1 cellular context compared by ENCODE assay signal in genomic region chr5:151108566-151108965, GRCh38.
TF ChIP-seq lines count a peak whose summit lies in the region.

No MANE protein-coding gene starts in this region.

TF ChIP-seq in IMR-90, 13 proteins besides CTCF, POLR2A, EP300 and RAD21 (continued from another document):
- no peak for TF ChIP-seq SMC3 (IDR thresholded peaks at IDR 0.05; ENCODE audit: low read depth, low read length)
- no peak for TF ChIP-seq ELK1 (IDR thresholded peaks at IDR 0.05; ENCODE audit: borderline replicate concordance, low read depth, low read length)
- no peak for TF ChIP-seq BHLHE40 (IDR thresholded peaks at IDR 0.05; ENCODE audit: low read depth, low read length)
- no peak for TF ChIP-seq MXI1 (IDR thresholded peaks at IDR 0.05; ENCODE audit: borderline replicate concordance, low read depth, low read length)
- TF ChIP-seq MAFK (IDR thresholded peaks at IDR 0.05; ENCODE audit: low read depth, low read length): no peak
- no peak for TF ChIP-seq RFX5 (IDR thresholded peaks at IDR 0.05; ENCODE audit: low read depth, low read length)
- no peak for TF ChIP-seq MAZ (IDR thresholded peaks at IDR 0.05; ENCODE audit: borderline replicate concordance, low read depth, low read length)
- TF ChIP-seq, protein P1, sequence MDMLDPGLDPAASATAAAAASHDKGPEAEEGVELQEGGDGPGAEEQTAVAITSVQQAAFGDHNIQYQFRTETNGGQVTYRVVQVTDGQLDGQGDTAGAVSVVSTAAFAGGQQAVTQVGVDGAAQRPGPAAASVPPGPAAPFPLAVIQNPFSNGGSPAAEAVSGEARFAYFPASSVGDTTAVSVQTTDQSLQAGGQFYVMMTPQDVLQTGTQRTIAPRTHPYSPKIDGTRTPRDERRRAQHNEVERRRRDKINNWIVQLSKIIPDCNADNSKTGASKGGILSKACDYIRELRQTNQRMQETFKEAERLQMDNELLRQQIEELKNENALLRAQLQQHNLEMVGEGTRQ (IDR thresholded peaks at IDR 0.05; ENCODE audit: low read depth, low read length): no peak
- no peak for TF ChIP-seq NFE2L2 (IDR thresholded peaks at IDR 0.05; ENCODE audit: low read depth, low read length)
- TF ChIP-seq CHD1 (IDR thresholded peaks at IDR 0.05; ENCODE audit: low read depth, low read length): no peak
- TF ChIP-seq FOS (IDR thresholded peaks at IDR 0.05; ENCODE audit: low read depth, low read length): no peak
- TF ChIP-seq RCOR1 (IDR thresholded peaks at IDR 0.05; ENCODE audit: insufficient replicate concordance, low read length): no peak
